23 cellular contexts compared by ENCODE assay signal in genomic region chr7:16278167-16278787, GRCh38.
"Had no signal": no experiment of that assay in that cellular context is flagged by ENCODE, and none has a peak within 500 bp of the region (broad histone marks: within the 10 kb centered on the region; RNA-seq: fewer than 3 reads in every experiment).

No MANE protein-coding gene starts in this region.

- H3K9me3 Mint-ChIP-seq: dendritic cell treated with granulocyte-macrophage colony-stimulating factor and Interleukin-4, amounts not matched to agents 40 ng/mL and 50 ng/mL, for 4 days; immature natural killer cell; nephron progenitor cell; stimulated activated naive B cell treated with anti-CD40 and anti-IgM and Interleukin-4, amounts not matched to agents 10 μg/mL and 1 μg/mL and 100 μg/mL, for 72 hours had no signal

- H3K4me3 Mint-ChIP-seq: dendritic cell treated with granulocyte-macrophage colony-stimulating factor and Interleukin-4, amounts not matched to agents 40 ng/mL and 50 ng/mL, for 4 days; immature natural killer cell; nephron progenitor cell; stimulated activated naive B cell treated with anti-CD40 and anti-IgM and Interleukin-4, amounts not matched to agents 10 μg/mL and 1 μg/mL and 100 μg/mL, for 72 hours had no signal

- H3K4me3 ChIP-seq: cardiac muscle cell, gastrocnemius medialis, heart right ventricle, lower lobe of right lung, sigmoid colon, skin epidermis, stomach, thoracic aorta, transverse colon had no signal

- H3K36me3 ChIP-seq: cardiac muscle cell, gastrocnemius medialis, heart right ventricle, lower lobe of right lung, sigmoid colon, stomach, thoracic aorta, transverse colon had no signal

- DNase-seq: erythroblast; gastrocnemius medialis; heart right ventricle; immature natural killer cell; left cardiac atrium; lower lobe of right lung; mesenchymal stem cell; midbrain; nephron progenitor cell; sigmoid colon; stimulated activated CD4-positive, alpha-beta T cell treated with anti-CD3 and anti-CD28 coated beads, Interleukin-2, amount 100 ng/mL, for 24 hours; stimulated activated CD4-positive, alpha-beta T cell treated with anti-CD3 and anti-CD28 coated beads, Interleukin-4, amount 100 ng/mL, for 4 hours; stimulated activated naive B cell treated with anti-CD40 and anti-IgM and Interleukin-4, amounts not matched to agents 10 μg/mL and 1 μg/mL and 100 μg/mL, for 72 hours; stomach; substantia nigra; transverse colon had no signal

- H3K27ac Mint-ChIP-seq: dendritic cell treated with granulocyte-macrophage colony-stimulating factor and Interleukin-4, amounts not matched to agents 40 ng/mL and 50 ng/mL, for 4 days; immature natural killer cell; nephron progenitor cell; stimulated activated naive B cell treated with anti-CD40 and anti-IgM and Interleukin-4, amounts not matched to agents 10 μg/mL and 1 μg/mL and 100 μg/mL, for 72 hours had no signal

- FAIRE-seq: colon, endothelial cell of umbilical vein, keratinocyte had no signal

- H3K4me1 Mint-ChIP-seq: immature natural killer cell; nephron progenitor cell; stimulated activated naive B cell treated with anti-CD40 and anti-IgM and Interleukin-4, amounts not matched to agents 10 μg/mL and 1 μg/mL and 100 μg/mL, for 72 hours had no signal

- H3K27me3 ChIP-seq: cardiac muscle cell, gastrocnemius medialis, heart right ventricle, sigmoid colon, stomach, transverse colon had no signal

- ATAC-seq: gastrocnemius medialis; heart right ventricle; left cardiac atrium; lower lobe of right lung; stimulated activated naive B cell treated with anti-CD40 and anti-IgM and Interleukin-4, amounts not matched to agents 10 μg/mL and 1 μg/mL and 100 μg/mL, for 72 hours had no signal

- H3K27me3 Mint-ChIP-seq: dendritic cell treated with granulocyte-macrophage colony-stimulating factor and Interleukin-4, amounts not matched to agents 40 ng/mL and 50 ng/mL, for 4 days; stimulated activated naive B cell treated with anti-CD40 and anti-IgM and Interleukin-4, amounts not matched to agents 10 μg/mL and 1 μg/mL and 100 μg/mL, for 72 hours had no signal

- H3K36me3 Mint-ChIP-seq: stimulated activated naive B cell treated with anti-CD40 and anti-IgM and Interleukin-4, amounts not matched to agents 10 μg/mL and 1 μg/mL and 100 μg/mL, for 72 hours had no signal

- H3K4me1 ChIP-seq: gastrocnemius medialis, lower lobe of right lung, sigmoid colon, stomach, transverse colon had no signal

- H3K9me3 ChIP-seq: gastrocnemius medialis, lower lobe of right lung, sigmoid colon, stomach, thoracic aorta, transverse colon had no signal

- H3K27ac ChIP-seq: cardiac muscle cell, gastrocnemius medialis, heart right ventricle, lower lobe of right lung, sigmoid colon, skin epidermis, stomach, thoracic aorta, transverse colon had no signal
